8 cellular contexts compared by ENCODE assay signal in the genomic region with DNA sequence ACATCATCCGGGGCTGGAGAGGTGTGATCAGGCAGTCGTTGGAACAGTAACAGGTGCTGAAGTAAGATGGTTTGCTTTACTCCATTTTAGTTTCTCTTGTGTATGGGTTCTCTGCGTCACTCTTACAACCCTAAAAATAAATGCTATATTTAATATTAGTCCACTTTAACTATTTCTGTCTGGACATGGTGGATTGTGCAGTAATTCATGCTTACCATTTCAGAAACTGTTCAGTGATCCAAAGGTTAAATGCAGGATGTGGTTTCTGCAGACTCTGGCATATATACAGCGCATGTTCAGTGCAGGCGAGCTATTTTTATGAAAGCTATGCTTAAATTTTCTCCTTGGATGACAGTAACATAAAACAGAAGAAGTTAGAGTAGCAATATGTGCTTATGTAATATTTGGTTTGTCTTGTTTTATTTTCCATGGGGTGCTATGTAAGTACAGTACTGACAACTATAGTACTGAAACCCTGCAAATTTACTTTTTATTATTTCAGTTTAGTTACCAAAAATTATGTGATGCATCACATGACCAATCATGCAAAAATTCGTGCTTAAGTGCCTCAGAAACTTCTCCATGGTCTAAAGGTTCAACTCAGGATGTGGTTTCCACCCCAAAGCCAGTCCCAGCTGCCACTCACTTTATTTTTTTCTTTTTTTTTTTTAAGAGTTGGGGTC. TPM values are rescaled to one million over a fixed set of nuclear protein-coding genes. Genes with fewer than 3 reads are reported as not detected.
DNase-seq lines count a peak whose midpoint lies in the region; ATAC-seq and TF ChIP-seq lines count a peak whose summit lies in the region.

No MANE protein-coding gene starts in this region.

- H3K36me3 Mint-ChIP-seq in T-helper 17 cell (ENCODE audit: low read depth) (no peaks in the 10 kb centered on the region), nephron (ENCODE audit: low read depth) (no peaks in the 10 kb centered on the region)

- no peak overlapping the region for H3K27ac ChIP-seq in esophagus squamous epithelium

- peak overlapping the region; percentile 67 for H3K27ac Mint-ChIP-seq in T-helper 17 cell
- H3K27ac Mint-ChIP-seq in nephron, result peak overlapping the region in 2 of 3 experiments; percentile 35 to 59

- TF ChIP-seq CTCF in nephron (IDR thresholded peaks at IDR 0.05; ENCODE audit: unreplicated experiment in 3 of 3) (no peak), esophagus squamous epithelium (IDR thresholded peaks at IDR 0.05) (no peak)

- H3K9me3 Mint-ChIP-seq in nephron, result peaks cover 6% of the 10 kb centered on the region

- TF ChIP-seq POLR2A in esophagus squamous epithelium (IDR thresholded peaks at IDR 0.05), result no peak

- ATAC-seq in GM19023 (IDR thresholded peaks at IDR 0.05; ENCODE audit: unreplicated experiment), result peak; percentile 62
- peak; percentile 73 for ATAC-seq in HG03095 (IDR thresholded peaks at IDR 0.05; ENCODE audit: unreplicated experiment)
- ATAC-seq in T-helper 17 cell, result peak; percentile 76

- DNase-seq in ACHN, result peak; percentile 66
- no peak for DNase-seq in T-helper 17 cell
- DNase-seq in esophagus squamous epithelium (lab: John Stamatoyannopoulos, UW), result no peak
- no peak for DNase-seq in midbrain (lab: John Stamatoyannopoulos, UW)
- no peak for DNase-seq in SHP77 treated with DMSO at 0.1 percent for 48 hours (lab: John Stamatoyannopoulos, UW)

- H3K4me1 ChIP-seq in esophagus squamous epithelium, result peaks cover 0 to 13% (median 13%) of the 10 kb centered on the region in 3 donors

- in situ Hi-C loops in ACHN (cut with HindIII; ENCODE audit: low pct_ligation_motif_present, low pct_unique_long_range_greater_than_20kb, low sequenced_read_pairs), result no loop called here

- no peaks in the 10 kb centered on the region for H3K36me3 ChIP-seq in esophagus squamous epithelium

- intact Hi-C loops in esophagus squamous epithelium (cut with DNase I), result no loop called here

- no peaks in the 10 kb centered on the region for H3K27me3 Mint-ChIP-seq in T-helper 17 cell
- peaks cover 10% of the 10 kb centered on the region for H3K27me3 Mint-ChIP-seq in nephron (ENCODE audit: low read depth)

- H3K4me1 Mint-ChIP-seq in T-helper 17 cell (peaks cover 28% of the 10 kb centered on the region), nephron (peaks cover 22% of the 10 kb centered on the region)

- H3K27me3 ChIP-seq in esophagus squamous epithelium, result no peaks in the 10 kb centered on the region

- WGBS in esophagus squamous epithelium, 2 donors, result 32 to 61% methylated on average over 6 of the region's 6 CpGs

- H3K9me3 ChIP-seq in T-helper 17 cell (ENCODE audit: control insufficient read depth, low read length, poor library complexity, severe bottlenecking), result no peaks in the 10 kb centered on the region
- no peaks in the 10 kb centered on the region for H3K9me3 ChIP-seq in esophagus squamous epithelium

- no peak overlapping the region for H3K4me3 Mint-ChIP-seq in T-helper 17 cell
- no peak overlapping the region for H3K4me3 Mint-ChIP-seq in nephron

- H3K4me3 ChIP-seq in esophagus squamous epithelium, result peak overlapping the region in 1 of 4 donors; percentile 8

RNA-seq across cellular contexts. Expression of a gene that starts 46.6 kb away (rescaled TPM):
- total RNA-seq in T-helper 17 cell (not detected), esophagus squamous epithelium (1 to 10 TPM in 1 of 4 donors, under 1 TPM in 3; 0.03 to 2.7 (median 0.49) TPM)
